In genomic region chr7:64307254-64308018, GRCh38 we compare ENCODE assay signal across 8 cellular contexts. TPM values are rescaled to one million over a fixed set of nuclear protein-coding genes. Genes with fewer than 3 reads are reported as not detected.
DNase-seq lines count a peak whose midpoint lies in the region; ATAC-seq and TF ChIP-seq lines count a peak whose summit lies in the region.

No MANE protein-coding gene starts in this region.

- H3K4me1 ChIP-seq in right atrium auricular region, result peaks cover 0 to 13% of the 10 kb centered on the region in 2 donors

- H3K9me3 ChIP-seq in MG63, result no peaks in the 10 kb centered on the region
- H3K9me3 ChIP-seq in right atrium auricular region, result no peaks in the 10 kb centered on the region

- POLR2A ChIA-PET in T-cell (lab: Charles Lee), result interaction anchor here in 1 of 2 donors (0.5 to 1.3 kb wide), 8 partner anchors 8 to 1499 kb away, joined by 3 to 9 read pairs (median 4); partner anchors contain the start of genes ZNF107 and ZNF680

- H3K36me3 ChIP-seq in MG63 (no peaks in the 10 kb centered on the region), right atrium auricular region (no peaks in the 10 kb centered on the region)

- TF ChIP-seq CTCF in right atrium auricular region (IDR thresholded peaks at IDR 0.05), result no peak

- H3K27ac ChIP-seq in right atrium auricular region, result peak overlapping the region; percentile 82 to 95

- H3K27me3 ChIP-seq in MG63 (no peaks in the 10 kb centered on the region), right atrium auricular region (no peaks in the 10 kb centered on the region)

- H3K4me3 ChIP-seq in MG63 (peak overlapping the region; percentile 34), right atrium auricular region (peak overlapping the region; percentile 53 to 71)

- no peaks in the 10 kb centered on the region for H3K27me3 Mint-ChIP-seq in T-cell

- no peaks in the 10 kb centered on the region for H3K9me3 Mint-ChIP-seq in T-cell

- peak overlapping the region; percentile 90 to 100 (median 97) for H3K4me3 Mint-ChIP-seq in T-cell

- no peaks in the 10 kb centered on the region for H3K36me3 Mint-ChIP-seq in T-cell

- H3K27ac Mint-ChIP-seq in T-cell, result peak overlapping the region; percentile 93 to 99

- DNase-seq in EL (peak; percentile 87), MG63 (peak; percentile 38), T-cell (peak; percentile 88 to 98 (median 95)), amygdala (lab: John Stamatoyannopoulos, UW) (peak; percentile 69 to 99 (median 94)), right atrium auricular region (ENCODE audit: low spot score) (peak; percentile 94), smooth muscle cell of the brain vasculature (ENCODE audit: low read depth, low spot score) (peak; percentile 39), SKM-1 (lab: John Stamatoyannopoulos, UW; ENCODE audit: unreplicated experiment) (no peak)

- CTCF ChIA-PET in T-cell (lab: Charles Lee), result interaction anchor here (0.6 to 1.5 kb wide), 8 partner anchors 8 to 730 kb away, joined by 3 to 9 read pairs (median 4); partner anchors contain the start of gene ZNF138 (in 1 of the 2)

- peak; percentile 98 for ATAC-seq in GM21723 (IDR thresholded peaks at IDR 0.05; ENCODE audit: unreplicated experiment)
- ATAC-seq in T-cell (replicated peaks in 1 of 4), result peak; percentile 98 to 100 (median 99)

- peaks cover 19 to 31% (median 24%) of the 10 kb centered on the region in 3 donors for H3K4me1 Mint-ChIP-seq in T-cell

RNA-seq across cellular contexts. Expression of gene ZNF736, which starts 6.3 kb away (rescaled TPM):
- 0.52 and 1.2 TPM in 2 replicates for total RNA-seq in MG63 (2014; rRNA removed; shearing (Covaris generic); ENCODE audit: low replicate concordance)
- total RNA-seq in T-cell, result 10 to 100 TPM; 21.8 to 31.2 (median 24.2) TPM
- total RNA-seq in right atrium auricular region, result 1 to 10 TPM; 1.4 to 1.7 TPM

Comparison
In these comparisons a context has a peak if more than half of its experiments do, and no peak if none do; other contexts are left out.
1. RNA of gene ZNF736, which starts 6.3 kb away (total RNA-seq): 21.8 to 31.2 TPM in T-cell; 1.4 to 1.7 TPM in right atrium auricular region and 0.52 to 1.2 TPM in MG63; every median in the first group is over 4 times any median in the second.